Comparison of ENCODE assay signal across 15 cellular contexts in the genomic region with DNA sequence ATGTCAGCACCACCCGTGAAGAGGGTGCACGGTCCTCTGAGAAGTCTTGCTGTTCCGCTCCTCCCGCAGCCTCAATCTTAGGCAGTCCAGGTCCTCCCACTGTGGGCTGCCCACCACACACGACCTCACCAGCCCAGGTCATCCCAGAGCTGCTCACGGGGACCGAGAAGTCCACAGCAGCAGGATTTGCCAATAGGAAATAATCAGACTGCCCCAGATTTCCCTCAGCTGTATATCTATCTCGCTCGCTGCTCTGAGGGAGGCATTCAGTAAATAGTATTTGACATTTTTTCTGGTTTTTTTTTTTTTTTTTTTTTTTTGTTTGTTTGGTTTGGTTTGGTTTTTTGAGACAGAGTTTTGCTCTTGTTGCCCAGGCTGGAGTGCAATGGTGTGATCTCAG.
DNase-seq lines count a peak whose midpoint lies in the region; TF ChIP-seq lines count a peak whose summit lies in the region.
"Had no signal": no experiment of that assay in that cellular context is flagged by ENCODE, and none has a peak within 500 bp of the region (broad histone marks: within the 10 kb centered on the region; RNA-seq: fewer than 3 reads in every experiment).

No MANE protein-coding gene starts in this region.

- TF ChIP-seq POLR2A in adrenal gland (IDR thresholded peaks at IDR 0.05) = no peak

- peaks cover 6% of the 10 kb centered on the region for H3K27me3 Mint-ChIP-seq in activated naive CD4-positive, alpha-beta T cell treated with anti-CD3 and anti-CD28 coated beads for 36 hours (ENCODE audit: low read depth)
- H3K27me3 Mint-ChIP-seq in chondrocyte (ENCODE audit: low read depth) = no peaks in the 10 kb centered on the region

- CTCF ChIA-PET in activated naive CD4-positive, alpha-beta T cell treated with anti-CD3 and anti-CD28 coated beads for 36 hours (lab: Charles Lee) = no interaction called here

- H3K4me1 Mint-ChIP-seq in activated naive CD4-positive, alpha-beta T cell treated with anti-CD3 and anti-CD28 coated beads for 36 hours (ENCODE audit: low read depth) = peaks cover 4% of the 10 kb centered on the region
- no peaks in the 10 kb centered on the region for H3K4me1 Mint-ChIP-seq in chondrocyte (ENCODE audit: low read depth)

- H3K9me3 ChIP-seq in HUES6 (ENCODE audit: control insufficient read depth, insufficient read depth, low read depth, low read length) = no peaks in the 10 kb centered on the region
- no peaks in the 10 kb centered on the region for H3K9me3 ChIP-seq in adrenal gland (replicated peaks in 1 of 3)
- no peaks in the 10 kb centered on the region for H3K9me3 ChIP-seq in iPS-20b (ENCODE audit: insufficient read depth, low read depth, low read length)
- no peaks in the 10 kb centered on the region for H3K9me3 ChIP-seq in stomach smooth muscle (ENCODE audit: control insufficient read depth in 2 of 2, low read length in 2 of 2)
- H3K9me3 ChIP-seq: lower lobe of right lung, ovary had no signal

- no peak overlapping the region for H3K27ac Mint-ChIP-seq in activated naive CD4-positive, alpha-beta T cell treated with anti-CD3 and anti-CD28 coated beads for 36 hours
- no peak overlapping the region for H3K27ac Mint-ChIP-seq in chondrocyte (ENCODE audit: unreplicated experiment)

- no peaks in the 10 kb centered on the region for H3K36me3 Mint-ChIP-seq in activated naive CD4-positive, alpha-beta T cell treated with anti-CD3 and anti-CD28 coated beads for 36 hours (ENCODE audit: low read depth)
- no peaks in the 10 kb centered on the region for H3K36me3 Mint-ChIP-seq in chondrocyte (ENCODE audit: low read depth)

- DNase-seq in adrenal gland = no peak
- DNase-seq in NCI-H2196 (lab: John Stamatoyannopoulos, UW; ENCODE audit: unreplicated experiment) = no peak
- no peak for DNase-seq in activated naive CD4-positive, alpha-beta T cell treated with anti-CD3 and anti-CD28 coated beads for 36 hours
- DNase-seq in cerebellum (ENCODE audit: low spot score) = no peak
- DNase-seq in chondrocyte (ENCODE audit: low spot score) = no peak
- DNase-seq: activated CD4-positive, alpha-beta T cell treated with anti-CD3 and anti-CD28 coated beads, Interleukin-2, amount 50 U/mL, for 1 hour; GDM1; GOT3; lower lobe of right lung; NCI-H2227 treated with DMSO at 0.1 percent for 48 hours; T-helper 1 cell had no signal

- H3K36me3 ChIP-seq in HUES6 (ENCODE audit: control insufficient read depth, insufficient read depth, low read length) (no peaks in the 10 kb centered on the region), adrenal gland (replicated peaks in 1 of 2) (no peaks in the 10 kb centered on the region), iPS-20b (ENCODE audit: insufficient read depth, low read depth, low read length) (no peaks in the 10 kb centered on the region), stomach smooth muscle (ENCODE audit: control insufficient read depth in 2 of 2, insufficient read depth in 2 of 2, low read length in 2 of 2) (no peaks in the 10 kb centered on the region)
- H3K36me3 ChIP-seq: lower lobe of right lung, ovary had no signal

- H3K27me3 ChIP-seq in HUES6 (ENCODE audit: control insufficient read depth, insufficient read depth, low read length) (peaks cover 5% of the 10 kb centered on the region; the same call in 1 of the 2 replicates), adrenal gland (no peaks in the 10 kb centered on the region), iPS-20b (ENCODE audit: insufficient read depth, low read length) (peaks cover 28% of the 10 kb centered on the region), stomach smooth muscle (ENCODE audit: control insufficient read depth in 1 of 2, insufficient read depth in 2 of 2, low read length in 2 of 2) (no peaks in the 10 kb centered on the region)
- H3K27me3 ChIP-seq: ovary had no signal

- H3K9me3 Mint-ChIP-seq in activated naive CD4-positive, alpha-beta T cell treated with anti-CD3 and anti-CD28 coated beads for 36 hours = no peaks in the 10 kb centered on the region
- no peaks in the 10 kb centered on the region for H3K9me3 Mint-ChIP-seq in chondrocyte (ENCODE audit: low read depth)

- 64 to 79% (median 71%) methylated on average over 9 of the region's 9 CpGs for WGBS in adrenal gland, 4 donors

- H3K9ac ChIP-seq in HUES6 (ENCODE audit: low read length) (peak overlapping the region; percentile 40), iPS-20b (ENCODE audit: low read depth, low read length) (peak overlapping the region; percentile 60; the same call in 1 of the 2 replicates), stomach smooth muscle (ENCODE audit: low read length in 2 of 2) (peak overlapping the region; percentile 44 to 62)

- H3K4me3 Mint-ChIP-seq in activated naive CD4-positive, alpha-beta T cell treated with anti-CD3 and anti-CD28 coated beads for 36 hours = no peak overlapping the region
- H3K4me3 Mint-ChIP-seq in chondrocyte (ENCODE audit: unreplicated experiment) = no peak overlapping the region

- no peak for TF ChIP-seq CTCF in adrenal gland (IDR thresholded peaks at IDR 0.05)
- TF ChIP-seq CTCF in chondrocyte (IDR thresholded peaks at IDR 0.05) = no peak

- H3K4me3 ChIP-seq in HUES6 (ENCODE audit: low read depth, low read length) (peak overlapping the region; percentile 67; the same call in 1 of the 2 replicates), adrenal gland (no peak overlapping the region), iPS-20b (ENCODE audit: low read length) (no peak overlapping the region), stomach smooth muscle (ENCODE audit: low read length in 2 of 2) (peak overlapping the region; percentile 65 to 73)

- intact Hi-C loops in adrenal gland (cut with DNase I) = no loop called here
- intact Hi-C loops in activated naive CD4-positive, alpha-beta T cell treated with anti-CD3 and anti-CD28 coated beads for 36 hours (cut with micrococcal nuclease) = no loop called here

- H3K4me1 ChIP-seq in HUES6 (ENCODE audit: control insufficient read depth, insufficient read depth, low read length) (peaks cover 32% of the 10 kb centered on the region), adrenal gland (replicated peaks in 1 of 2) (peaks cover 11 to 20% of the 10 kb centered on the region in 2 donors), iPS-20b (ENCODE audit: insufficient read depth, low read length) (peaks cover 28% of the 10 kb centered on the region; the same call in 1 of the 2 replicates), stomach smooth muscle (ENCODE audit: control insufficient read depth, insufficient read depth, low read length) (peaks cover 21% of the 10 kb centered on the region)

- H3K27ac ChIP-seq in HUES6 (ENCODE audit: low read depth, low read length) = no peak overlapping the region
- H3K27ac ChIP-seq in adrenal gland = peak overlapping the region in 3 of 5 donors; percentile 81 to 86 (median 84)
- no peak overlapping the region for H3K27ac ChIP-seq in iPS-20b (ENCODE audit: low read length)
- peak overlapping the region; percentile 76 for H3K27ac ChIP-seq in stomach smooth muscle (ENCODE audit: low read length)

Comparison
In these comparisons a context has a peak if more than half of its experiments do, and no peak if none do; other contexts are left out.
1. H3K27ac ChIP-seq: peak in adrenal gland (3 of 5) and stomach smooth muscle (single experiment); none in HUES6 (single experiment) and iPS-20b (single experiment).
2. H3K4me3 ChIP-seq: peak in HUES6 (single experiment) and stomach smooth muscle (2 of 2); none in adrenal gland (0 of 4) and iPS-20b (single experiment).
3. Peak in every context shown above with its lines, with median percentiles within 50 percentile points of each other: H3K9ac ChIP-seq.